ENCODE assay signal across 1 cellular context in the genomic region with DNA sequence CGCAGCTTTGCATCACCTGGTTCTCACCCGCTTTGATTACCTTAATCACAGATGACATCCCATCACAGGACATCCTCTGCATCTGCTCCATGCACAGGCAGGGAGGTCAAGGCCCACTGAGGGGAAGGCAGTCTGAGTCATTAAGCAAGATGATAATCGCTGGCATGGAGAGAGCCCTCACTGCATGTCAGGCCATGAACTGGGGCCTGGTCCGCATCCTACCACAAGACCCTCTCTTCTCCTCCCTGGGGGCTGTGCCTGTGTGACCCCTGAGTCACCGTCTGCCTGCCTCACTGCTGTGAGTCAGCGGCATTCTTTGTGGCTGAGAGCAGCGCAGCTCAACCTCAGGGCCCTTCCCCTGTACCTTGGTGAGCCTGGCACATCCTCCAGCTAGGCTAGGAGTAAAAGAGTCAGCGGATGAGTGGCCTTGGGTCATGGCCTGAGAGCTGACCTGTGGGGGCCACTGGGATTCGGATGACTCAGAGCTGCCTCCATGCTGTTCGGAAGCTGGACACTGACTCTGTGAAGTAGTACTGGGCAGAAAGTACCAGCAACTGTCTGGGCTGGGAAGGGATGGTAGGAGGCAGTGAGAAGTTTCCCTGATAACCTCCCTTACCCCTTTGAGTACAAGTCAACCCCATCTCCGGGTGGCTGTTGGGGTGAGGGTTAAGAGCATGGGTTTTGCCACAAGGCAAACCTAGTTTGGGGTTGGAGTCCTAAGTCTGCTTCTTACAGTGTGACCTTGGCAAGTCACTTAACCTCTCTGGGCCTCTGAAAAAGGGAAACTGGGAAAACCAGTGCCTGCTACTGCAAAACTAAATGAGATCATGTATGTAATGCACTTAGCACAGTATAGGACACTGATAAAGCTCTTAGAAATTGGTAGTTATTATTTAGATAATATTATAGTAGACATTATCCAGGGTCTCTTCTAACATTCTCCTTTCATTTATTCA.
TF ChIP-seq lines count a peak whose summit lies in the region.

No MANE protein-coding gene starts in this region.

TF ChIP-seq in SK-N-SH treated with all-trans-retinoic acid at 6 μM for 48 hours, 23 proteins besides CTCF, POLR2A, EP300 and RAD21 (continued from another document):
- TF ChIP-seq, protein P1, sequence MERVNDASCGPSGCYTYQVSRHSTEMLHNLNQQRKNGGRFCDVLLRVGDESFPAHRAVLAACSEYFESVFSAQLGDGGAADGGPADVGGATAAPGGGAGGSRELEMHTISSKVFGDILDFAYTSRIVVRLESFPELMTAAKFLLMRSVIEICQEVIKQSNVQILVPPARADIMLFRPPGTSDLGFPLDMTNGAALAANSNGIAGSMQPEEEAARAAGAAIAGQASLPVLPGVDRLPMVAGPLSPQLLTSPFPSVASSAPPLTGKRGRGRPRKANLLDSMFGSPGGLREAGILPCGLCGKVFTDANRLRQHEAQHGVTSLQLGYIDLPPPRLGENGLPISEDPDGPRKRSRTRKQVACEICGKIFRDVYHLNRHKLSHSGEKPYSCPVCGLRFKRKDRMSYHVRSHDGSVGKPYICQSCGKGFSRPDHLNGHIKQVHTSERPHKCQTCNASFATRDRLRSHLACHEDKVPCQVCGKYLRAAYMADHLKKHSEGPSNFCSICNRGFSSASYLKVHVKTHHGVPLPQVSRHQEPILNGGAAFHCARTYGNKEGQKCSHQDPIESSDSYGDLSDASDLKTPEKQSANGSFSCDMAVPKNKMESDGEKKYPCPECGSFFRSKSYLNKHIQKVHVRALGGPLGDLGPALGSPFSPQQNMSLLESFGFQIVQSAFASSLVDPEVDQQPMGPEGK (CRISPR knock-in tag; IDR thresholded peaks at IDR 0.05; ENCODE audit: borderline replicate concordance): peak; percentile 83
- TF ChIP-seq ZNF70 (CRISPR knock-in tag; IDR thresholded peaks at IDR 0.05) (no peak), GLIS3 (CRISPR knock-in tag; IDR thresholded peaks at IDR 0.05) (no peak), ZC3H10 (CRISPR knock-in tag; IDR thresholded peaks at IDR 0.05) (0 out of 2 replicates have a peak, but pooled peaks have one; percentile 37), RARB (CRISPR knock-in tag; IDR thresholded peaks at IDR 0.05) (peak; percentile 23; the same call in 1 of the 2 replicates), ISL1 (CRISPR knock-in tag; IDR thresholded peaks at IDR 0.05) (peak; percentile 57; the same call in 1 of the 2 replicates)
- TF ChIP-seq, protein P2, sequence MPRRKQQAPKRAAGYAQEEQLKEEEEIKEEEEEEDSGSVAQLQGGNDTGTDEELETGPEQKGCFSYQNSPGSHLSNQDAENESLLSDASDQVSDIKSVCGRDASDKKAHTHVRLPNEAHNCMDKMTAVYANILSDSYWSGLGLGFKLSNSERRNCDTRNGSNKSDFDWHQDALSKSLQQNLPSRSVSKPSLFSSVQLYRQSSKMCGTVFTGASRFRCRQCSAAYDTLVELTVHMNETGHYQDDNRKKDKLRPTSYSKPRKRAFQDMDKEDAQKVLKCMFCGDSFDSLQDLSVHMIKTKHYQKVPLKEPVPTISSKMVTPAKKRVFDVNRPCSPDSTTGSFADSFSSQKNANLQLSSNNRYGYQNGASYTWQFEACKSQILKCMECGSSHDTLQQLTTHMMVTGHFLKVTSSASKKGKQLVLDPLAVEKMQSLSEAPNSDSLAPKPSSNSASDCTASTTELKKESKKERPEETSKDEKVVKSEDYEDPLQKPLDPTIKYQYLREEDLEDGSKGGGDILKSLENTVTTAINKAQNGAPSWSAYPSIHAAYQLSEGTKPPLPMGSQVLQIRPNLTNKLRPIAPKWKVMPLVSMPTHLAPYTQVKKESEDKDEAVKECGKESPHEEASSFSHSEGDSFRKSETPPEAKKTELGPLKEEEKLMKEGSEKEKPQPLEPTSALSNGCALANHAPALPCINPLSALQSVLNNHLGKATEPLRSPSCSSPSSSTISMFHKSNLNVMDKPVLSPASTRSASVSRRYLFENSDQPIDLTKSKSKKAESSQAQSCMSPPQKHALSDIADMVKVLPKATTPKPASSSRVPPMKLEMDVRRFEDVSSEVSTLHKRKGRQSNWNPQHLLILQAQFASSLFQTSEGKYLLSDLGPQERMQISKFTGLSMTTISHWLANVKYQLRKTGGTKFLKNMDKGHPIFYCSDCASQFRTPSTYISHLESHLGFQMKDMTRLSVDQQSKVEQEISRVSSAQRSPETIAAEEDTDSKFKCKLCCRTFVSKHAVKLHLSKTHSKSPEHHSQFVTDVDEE (CRISPR knock-in tag; IDR thresholded peaks at IDR 0.05): no peak
